In genomic region chr3:188294113-188294512, GRCh38 we compare ENCODE assay signal across 10 cellular contexts.
DNase-seq lines count a peak whose midpoint lies in the region; ATAC-seq and TF ChIP-seq lines count a peak whose summit lies in the region.
"Had no signal": no experiment of that assay in that cellular context is flagged by ENCODE, and none has a peak within 500 bp of the region (broad histone marks: within the 10 kb centered on the region; RNA-seq: fewer than 3 reads in every experiment).

No MANE protein-coding gene starts in this region.

- H3K36me3 ChIP-seq in RWPE2 (ENCODE audit: low read depth) (no peaks in the 10 kb centered on the region), smooth muscle cell (ENCODE audit: low read depth) (no peaks in the 10 kb centered on the region)

- POLR2A ChIA-PET in activated CD4-positive, alpha-beta T cell treated with anti-CD3 and anti-CD28 coated beads for 36 hours (lab: Charles Lee) = interaction anchor here (1.2 to 2.7 kb wide), 3 partner anchors 9 to 290 kb away, joined by 5 to 27 read pairs (median 6); no protein-coding TSS in a partner anchor

- peaks cover 20% of the 10 kb centered on the region for H3K36me3 Mint-ChIP-seq in activated CD4-positive, alpha-beta T cell treated with anti-CD3 and anti-CD28 coated beads for 36 hours (ENCODE audit: low read depth)
- H3K36me3 Mint-ChIP-seq in activated naive CD8-positive, alpha-beta T cell treated with anti-CD3 and anti-CD28 coated beads for 36 hours = peaks cover 28% of the 10 kb centered on the region

- H3K9me3 Mint-ChIP-seq in activated CD4-positive, alpha-beta T cell treated with anti-CD3 and anti-CD28 coated beads for 36 hours (ENCODE audit: low read depth) = no peaks in the 10 kb centered on the region
- H3K9me3 Mint-ChIP-seq in activated naive CD8-positive, alpha-beta T cell treated with anti-CD3 and anti-CD28 coated beads for 36 hours = peaks cover 1% of the 10 kb centered on the region
- H3K9me3 Mint-ChIP-seq: naive thymus-derived CD8-positive, alpha-beta T cell had no signal

- H3K4me3 ChIP-seq in RWPE2 (ENCODE audit: severe bottlenecking) (no peak overlapping the region), fibroblast of villous mesenchyme (ENCODE audit: low read depth, low read length) (no peak overlapping the region), smooth muscle cell (no peak overlapping the region)

- H3K4me1 ChIP-seq in RWPE2 (ENCODE audit: insufficient read depth, poor library complexity, severe bottlenecking) (peaks cover 55% of the 10 kb centered on the region), smooth muscle cell (ENCODE audit: low read depth) (peaks cover 36% of the 10 kb centered on the region)

- H3K27ac ChIP-seq in RWPE2 (ENCODE audit: poor library complexity, severe bottlenecking) (peak overlapping the region; percentile 82), smooth muscle cell (ENCODE audit: low read depth) (peak overlapping the region; percentile 90)

- DNase-seq in activated CD4-positive, alpha-beta T cell treated with anti-CD3 and anti-CD28 coated beads for 36 hours = peak; percentile 45
- DNase-seq in activated CD4-positive, alpha-beta T cell treated with anti-CD3 and anti-CD28 coated beads, Interleukin-2, amount 50 U/mL, for 4 hours = no peak
- no peak for DNase-seq in RWPE2 (ENCODE audit: low spot score)
- DNase-seq in fibroblast of villous mesenchyme (ENCODE audit: low read depth) = peak; percentile 61
- no peak for DNase-seq in smooth muscle cell (lab: John Stamatoyannopoulos, UW; ENCODE audit: unreplicated experiment)
- no peak for DNase-seq in activated naive CD8-positive, alpha-beta T cell treated with anti-CD3 and anti-CD28 coated beads for 36 hours
- no peak for DNase-seq in HuH-7.5 (ENCODE audit: low spot score)
- DNase-seq: activated CD8-positive, alpha-beta memory T cell treated with anti-CD3 and anti-CD28 coated beads, Interleukin-2, amount 50 U/mL, for 4 hours; naive thymus-derived CD8-positive, alpha-beta T cell had no signal

- no peaks in the 10 kb centered on the region for H4K20me1 ChIP-seq in smooth muscle cell (ENCODE audit: low read depth)

- H3K27me3 Mint-ChIP-seq in activated CD4-positive, alpha-beta T cell treated with anti-CD3 and anti-CD28 coated beads for 36 hours = no peaks in the 10 kb centered on the region
- no peaks in the 10 kb centered on the region for H3K27me3 Mint-ChIP-seq in activated naive CD8-positive, alpha-beta T cell treated with anti-CD3 and anti-CD28 coated beads for 36 hours
- H3K27me3 Mint-ChIP-seq: naive thymus-derived CD8-positive, alpha-beta T cell had no signal

- H3K9ac ChIP-seq in smooth muscle cell (ENCODE audit: low read depth) = peak overlapping the region; percentile 73

- H3K79me2 ChIP-seq in smooth muscle cell (ENCODE audit: low read depth) = peaks cover 76% of the 10 kb centered on the region

- CTCF ChIA-PET in activated CD4-positive, alpha-beta T cell treated with anti-CD3 and anti-CD28 coated beads for 36 hours (lab: Charles Lee) = interaction anchor here (1.0 to 2.9 kb wide), 5 partner anchors 9 to 660 kb away, joined by 4 to 22 read pairs (median 7); no protein-coding TSS in a partner anchor

- H2AFZ ChIP-seq in smooth muscle cell (ENCODE audit: low read depth) = no peak overlapping the region

- TF ChIP-seq CTCF in RWPE2 (IDR thresholded peaks at IDR 0.05; ENCODE audit: poor library complexity, severe bottlenecking) (no peak), fibroblast of villous mesenchyme (IDR thresholded peaks at IDR 0.05; ENCODE audit: insufficient read depth, low read depth, low read length) (no peak), smooth muscle cell (IDR thresholded peaks at IDR 0.05; ENCODE audit: borderline replicate concordance, insufficient read depth, poor library complexity, severe bottlenecking) (no peak)

- intact Hi-C loops in activated CD4-positive, alpha-beta T cell treated with anti-CD3 and anti-CD28 coated beads for 36 hours (cut with DNase I, micrococcal nuclease) = loop anchor here in 1 of 2 experiments (1.0 kb wide), 1 partner anchor 45 kb away; no protein-coding TSS in a partner anchor

- peak; percentile 27 for ATAC-seq in activated CD4-positive, alpha-beta T cell treated with anti-CD3 and anti-CD28 coated beads for 36 hours
- ATAC-seq in RWPE2 (ENCODE audit: low read depth) = no peak
- ATAC-seq in GM18861 (IDR thresholded peaks at IDR 0.05; ENCODE audit: unreplicated experiment) = no peak
- ATAC-seq: naive thymus-derived CD8-positive, alpha-beta T cell had no signal

- no peaks in the 10 kb centered on the region for H3K27me3 ChIP-seq in RWPE2 (ENCODE audit: insufficient read depth, poor library complexity, severe bottlenecking)
- H3K27me3 ChIP-seq in smooth muscle cell (ENCODE audit: low read depth) = no peaks in the 10 kb centered on the region

- peaks cover 67% of the 10 kb centered on the region for H3K4me1 Mint-ChIP-seq in activated CD4-positive, alpha-beta T cell treated with anti-CD3 and anti-CD28 coated beads for 36 hours
- peaks cover 29% of the 10 kb centered on the region for H3K4me1 Mint-ChIP-seq in activated naive CD8-positive, alpha-beta T cell treated with anti-CD3 and anti-CD28 coated beads for 36 hours

- no peak overlapping the region for H3K4me3 Mint-ChIP-seq in activated CD4-positive, alpha-beta T cell treated with anti-CD3 and anti-CD28 coated beads for 36 hours
- H3K4me3 Mint-ChIP-seq in activated naive CD8-positive, alpha-beta T cell treated with anti-CD3 and anti-CD28 coated beads for 36 hours = no peak overlapping the region

- 80% methylated on average over 3 of the region's 3 CpGs for WGBS in smooth muscle cell (ENCODE audit: low lambda C conversion rate)

- H3K27ac Mint-ChIP-seq in activated CD4-positive, alpha-beta T cell treated with anti-CD3 and anti-CD28 coated beads for 36 hours = peak overlapping the region; percentile 58
- H3K27ac Mint-ChIP-seq in activated naive CD8-positive, alpha-beta T cell treated with anti-CD3 and anti-CD28 coated beads for 36 hours = no peak overlapping the region
- H3K27ac Mint-ChIP-seq: naive thymus-derived CD8-positive, alpha-beta T cell had no signal

- H3K9me3 ChIP-seq in RWPE2 (ENCODE audit: severe bottlenecking) (no peaks in the 10 kb centered on the region), smooth muscle cell (replicated peaks; ENCODE audit: low read depth) (no peaks in the 10 kb centered on the region)

- peak overlapping the region; percentile 77 for H3K4me2 ChIP-seq in smooth muscle cell

- peaks cover 30% of the 10 kb centered on the region for H3F3A ChIP-seq in smooth muscle cell (ENCODE audit: low read depth)

Comparison
In these comparisons a context has a peak if more than half of its experiments do, and no peak if none do; other contexts are left out.
1. DNase-seq: peak in activated CD4-positive, alpha-beta T cell treated with anti-CD3 and anti-CD28 coated beads for 36 hours (single experiment) and fibroblast of villous mesenchyme (single experiment); none in activated CD4-positive, alpha-beta T cell treated with anti-CD3 and anti-CD28 coated beads, Interleukin-2, amount 50 U/mL, for 4 hours (0 of 2), RWPE2 (single experiment), smooth muscle cell (single experiment), activated naive CD8-positive, alpha-beta T cell treated with anti-CD3 and anti-CD28 coated beads for 36 hours (single experiment) and HuH-7.5 (single experiment).